In the genomic region with DNA sequence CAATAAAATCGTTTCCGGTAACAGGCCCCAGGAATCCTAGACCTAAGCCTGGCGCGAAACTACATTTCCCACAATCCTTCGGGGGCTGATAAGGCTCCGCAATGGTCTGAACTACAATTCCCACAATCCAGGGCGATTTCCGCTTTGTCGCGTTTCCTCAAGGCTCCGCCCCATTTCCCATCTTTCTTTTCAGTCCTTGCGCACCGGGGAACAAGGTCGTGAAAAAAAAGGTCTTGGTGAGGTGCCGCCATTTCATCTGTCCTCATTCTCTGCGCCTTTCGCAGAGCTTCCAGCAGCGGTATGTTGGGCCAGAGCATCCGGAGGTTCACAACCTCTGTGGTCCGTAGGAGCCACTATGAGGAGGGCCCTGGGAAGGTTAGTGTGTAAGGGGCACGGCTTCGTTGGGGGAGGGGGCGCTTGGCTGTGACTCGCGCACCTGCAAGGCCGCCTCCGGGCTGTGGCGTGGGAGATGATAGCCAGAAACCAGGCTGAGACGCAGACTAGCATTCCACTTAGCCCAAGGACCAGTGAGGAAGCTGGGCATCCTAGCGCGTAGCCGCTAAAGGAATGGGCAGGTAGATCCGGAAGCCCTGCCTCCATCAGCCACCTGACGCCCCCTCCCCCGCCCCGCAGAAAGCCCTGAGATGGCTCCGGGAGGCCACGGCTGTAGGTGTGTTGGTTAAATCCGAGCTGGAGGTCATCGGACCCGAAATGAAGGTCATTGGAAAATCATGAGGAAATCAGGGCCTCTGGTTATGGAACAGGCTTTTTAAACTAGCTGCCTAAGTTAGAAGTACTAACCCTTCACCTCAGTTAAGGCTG, we compare ENCODE assay signal across 8 cellular contexts. TPM values are rescaled to one million over a fixed set of nuclear protein-coding genes. Genes with fewer than 3 reads are reported as not detected.
DNase-seq lines count a peak whose midpoint lies in the region; ATAC-seq and TF ChIP-seq lines count a peak whose summit lies in the region.

A gene with protein sequence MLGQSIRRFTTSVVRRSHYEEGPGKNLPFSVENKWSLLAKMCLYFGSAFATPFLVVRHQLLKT (plus strand): TSS at position 186 of the 822 bp plus-strand sequence. CDS start 115 bp downstream, at position 301.

- H3K4me1 Mint-ChIP-seq in activated naive CD8-positive, alpha-beta T cell treated with anti-CD3 and anti-CD28 coated beads, Interleukin-2, amount 10 ng/mL, durations not matched to agents 7 days and 5 days = peaks cover 16% of the 10 kb centered on the region
- no peaks in the 10 kb centered on the region for H3K4me1 Mint-ChIP-seq in glutamatergic neuron (ENCODE audit: low read depth, unreplicated experiment)

- H3K27me3 ChIP-seq in SU-DHL-6 (ENCODE audit: low read length) (no peaks in the 10 kb centered on the region), osteoblast (ENCODE audit: insufficient read depth, low read length) (no peaks in the 10 kb centered on the region), thoracic aorta (replicated peaks; ENCODE audit: insufficient read depth) (no peaks in the 10 kb centered on the region)

- peak; percentile 42 for TF ChIP-seq POLR2A in GM10847 (IDR thresholded peaks at IDR 0.05; ENCODE audit: extremely low read depth, insufficient read length)

- H2AFZ ChIP-seq in SU-DHL-6 (ENCODE audit: low read depth, low read length, severe bottlenecking) (peak within 1 kb of the TSS; percentile 86), osteoblast (ENCODE audit: low read length) (peak within 1 kb of the TSS; percentile 99)

- H3K79me2 ChIP-seq in SU-DHL-6 (ENCODE audit: insufficient read depth, low read length) (peaks cover 13% of the 10 kb centered on the region), osteoblast (ENCODE audit: insufficient read depth, low read length) (peaks cover 13% of the 10 kb centered on the region)

- H3K9me3 Mint-ChIP-seq in activated naive CD8-positive, alpha-beta T cell treated with anti-CD3 and anti-CD28 coated beads, Interleukin-2, amount 10 ng/mL, durations not matched to agents 7 days and 5 days = peaks cover 6% of the 10 kb centered on the region
- peaks cover 5% of the 10 kb centered on the region for H3K9me3 Mint-ChIP-seq in glutamatergic neuron (ENCODE audit: unreplicated experiment)

- no peaks in the 10 kb centered on the region for H4K20me1 ChIP-seq in SU-DHL-6 (ENCODE audit: low read depth, low read length)
- no peaks in the 10 kb centered on the region for H4K20me1 ChIP-seq in osteoblast (ENCODE audit: insufficient read depth, low read length)

- TF ChIP-seq CTCF in SU-DHL-6 (IDR thresholded peaks at IDR 0.05; ENCODE audit: insufficient read depth, low read length, poor library complexity, severe bottlenecking) (no peak), glutamatergic neuron (IDR thresholded peaks at IDR 0.05; ENCODE audit: partially characterized antibody, unreplicated experiment) (no peak), osteoblast (IDR thresholded peaks at IDR 0.05; ENCODE audit: extremely low read depth, low read depth, low read length) (no peak), thoracic aorta (IDR thresholded peaks at IDR 0.05) (no peak)

- peak within 1 kb of the TSS; percentile 93 for H3K4me3 Mint-ChIP-seq in activated naive CD8-positive, alpha-beta T cell treated with anti-CD3 and anti-CD28 coated beads, Interleukin-2, amount 10 ng/mL, durations not matched to agents 7 days and 5 days
- H3K4me3 Mint-ChIP-seq in glutamatergic neuron (ENCODE audit: unreplicated experiment) = peak within 1 kb of the TSS; percentile 98

- peaks cover 12% of the 10 kb centered on the region for H3K27me3 Mint-ChIP-seq in activated naive CD8-positive, alpha-beta T cell treated with anti-CD3 and anti-CD28 coated beads, Interleukin-2, amount 10 ng/mL, durations not matched to agents 7 days and 5 days
- peaks cover 2% of the 10 kb centered on the region for H3K27me3 Mint-ChIP-seq in glutamatergic neuron (ENCODE audit: unreplicated experiment)

- H3K9me3 ChIP-seq in SU-DHL-6 (ENCODE audit: insufficient read depth, low read length) = no peaks in the 10 kb centered on the region
- H3K9me3 ChIP-seq in osteoblast (ENCODE audit: low read depth, low read length) = no peaks in the 10 kb centered on the region
- H3K9me3 ChIP-seq in thoracic aorta = no peaks in the 10 kb centered on the region

- H3F3A ChIP-seq in SU-DHL-6 (ENCODE audit: insufficient read depth) = peaks cover 21% of the 10 kb centered on the region

- H3K4me1 ChIP-seq in osteoblast (ENCODE audit: insufficient read depth, low read length) (peaks cover 5% of the 10 kb centered on the region), thoracic aorta (ENCODE audit: control insufficient read depth in 1 of 2, low read depth in 2 of 2) (peaks cover 2 to 11% of the 10 kb centered on the region in 2 donors)

- H3K4me2 ChIP-seq in SU-DHL-6 (ENCODE audit: low read depth, low read length, poor library complexity, severe bottlenecking) (peak within 1 kb of the TSS; percentile 88), osteoblast (ENCODE audit: insufficient read depth, low read length) (peak within 1 kb of the TSS; percentile 97)

- H3K27ac ChIP-seq in SU-DHL-6 (ENCODE audit: low read depth, low read length) = peak within 1 kb of the TSS; percentile 58
- H3K27ac ChIP-seq in osteoblast (ENCODE audit: low read depth, low read length) = peak within 1 kb of the TSS; percentile 83
- H3K27ac ChIP-seq in thoracic aorta = peak within 1 kb of the TSS; percentile 87 to 88

- H3K9ac ChIP-seq in SU-DHL-6 (ENCODE audit: low read length) = peak within 1 kb of the TSS; percentile 87

- H3K36me3 ChIP-seq in SU-DHL-6 (ENCODE audit: low read length) (peaks cover 30% of the 10 kb centered on the region), osteoblast (ENCODE audit: insufficient read depth, low read length) (peaks cover 26% of the 10 kb centered on the region), thoracic aorta (peaks cover 8% of the 10 kb centered on the region)

- H3K27ac Mint-ChIP-seq in activated naive CD8-positive, alpha-beta T cell treated with anti-CD3 and anti-CD28 coated beads, Interleukin-2, amount 10 ng/mL, durations not matched to agents 7 days and 5 days = peak within 1 kb of the TSS; percentile 95
- peak within 1 kb of the TSS; percentile 99 for H3K27ac Mint-ChIP-seq in glutamatergic neuron (ENCODE audit: unreplicated experiment)

- peak; percentile 86 for DNase-seq in NCI-H128 (lab: John Stamatoyannopoulos, UW; ENCODE audit: unreplicated experiment)
- peak; percentile 77 for DNase-seq in activated naive CD8-positive, alpha-beta T cell treated with anti-CD3 and anti-CD28 coated beads, Interleukin-2, amount 10 ng/mL, durations not matched to agents 7 days and 5 days
- DNase-seq in glutamatergic neuron = peak; percentile 82
- DNase-seq in osteoblast (ENCODE audit: insufficient read length, low spot score, missing footprints) = peak; percentile 94
- peak; percentile 86 for DNase-seq in thoracic aorta (ENCODE audit: low spot score)

- no peaks in the 10 kb centered on the region for H3K9me2 ChIP-seq in SU-DHL-6 (replicated peaks; ENCODE audit: insufficient read depth, low read length)

- POLR2A ChIA-PET in activated naive CD8-positive, alpha-beta T cell treated with anti-CD3 and anti-CD28 coated beads, Interleukin-2, amount 10 ng/mL, durations not matched to agents 7 days and 5 days (lab: Charles Lee) = interaction anchor here (1.0 kb wide), 1 partner anchor 782 kb away, joined by 3 read pairs; no protein-coding TSS in a partner anchor

- H3K4me3 ChIP-seq in SU-DHL-6 (ENCODE audit: insufficient read depth, low read length, poor library complexity, severe bottlenecking) = peak within 1 kb of the TSS; percentile 92
- peak within 1 kb of the TSS; percentile 99 for H3K4me3 ChIP-seq in osteoblast (ENCODE audit: insufficient read depth, low read length)
- H3K4me3 ChIP-seq in thoracic aorta = peak within 1 kb of the TSS; percentile 98

- ATAC-seq in HG02678 (IDR thresholded peaks at IDR 0.05; ENCODE audit: unreplicated experiment) (peak; percentile 98), thoracic aorta (ENCODE audit: insufficient number of reproducible peaks, low FRiP score, low read depth) (peak; percentile 100)
- ATAC-seq in activated naive CD8-positive, alpha-beta T cell treated with anti-CD3 and anti-CD28 coated beads, Interleukin-2, amount 10 ng/mL, durations not matched to agents 7 days and 5 days (ENCODE audit: low read depth) = peak; percentile 94

- peaks cover 30% of the 10 kb centered on the region for H3K36me3 Mint-ChIP-seq in activated naive CD8-positive, alpha-beta T cell treated with anti-CD3 and anti-CD28 coated beads, Interleukin-2, amount 10 ng/mL, durations not matched to agents 7 days and 5 days
- no peaks in the 10 kb centered on the region for H3K36me3 Mint-ChIP-seq in glutamatergic neuron (ENCODE audit: unreplicated experiment)

RNA-seq across cellular contexts. Expression of the gene that starts here (rescaled TPM):
- 100 to 1,000 TPM; 446 to 484 TPM for total RNA-seq in activated naive CD8-positive, alpha-beta T cell treated with anti-CD3 and anti-CD28 coated beads, Interleukin-2, amount 10 ng/mL, durations not matched to agents 7 days and 5 days
- total RNA-seq in glutamatergic neuron (ENCODE audit: unreplicated experiment) (489 TPM), osteoblast (110 and 128 TPM in 2 replicates), thoracic aorta (100 to 1,000 TPM; 226 to 240 TPM)

Comparison
In these comparisons a context has a peak if more than half of its experiments do, and no peak if none do; other contexts are left out.
1. Peak in every context shown above with its lines: DNase-seq, ATAC-seq, H3K4me3 ChIP-seq and H3K27ac ChIP-seq.